Comparison of ENCODE assay signal across 21 cellular contexts in genomic region chr17:67476787-67477335, GRCh38.
DNase-seq lines count a peak whose midpoint lies in the region; ATAC-seq and TF ChIP-seq lines count a peak whose summit lies in the region.
"Had no signal": no experiment of that assay in that cellular context is flagged by ENCODE, and none has a peak within 500 bp of the region (broad histone marks: within the 10 kb centered on the region; RNA-seq: fewer than 3 reads in every experiment).

No MANE protein-coding gene starts in this region.

- no peaks in the 10 kb centered on the region for H3K36me3 ChIP-seq in PC-3 (ENCODE audit: low read depth, low read length)
- H3K36me3 ChIP-seq: esophagus muscularis mucosa, gastroesophageal sphincter, thyroid gland had no signal

- peaks cover 2 to 5% of the 10 kb centered on the region in 2 donors for H3K36me3 Mint-ChIP-seq in activated naive CD4-positive, alpha-beta T cell treated with anti-CD3 and anti-CD28 coated beads, Interleukin-2, amount 50 U/mL, for 72 hours

- peak; percentile 57 for DNase-seq in activated CD8-positive, alpha-beta memory T cell treated with anti-CD3 and anti-CD28 coated beads for 24 hours
- DNase-seq in activated CD8-positive, alpha-beta memory T cell treated with anti-CD3 and anti-CD28 coated beads, Interleukin-2, amount 50 U/mL, for 48 hours: no peak
- DNase-seq in PC-3: no peak
- no peak for DNase-seq in activated naive CD4-positive, alpha-beta T cell treated with anti-CD3 and anti-CD28 coated beads, Interleukin-2, amount 50 U/mL, for 72 hours (ENCODE audit: low spot score in 2 of 2)
- no peak for DNase-seq in NCI-H748 (lab: John Stamatoyannopoulos, UW; ENCODE audit: unreplicated experiment)
- DNase-seq: kidney, NCI-H1417, NCI-H2107, NCI-H524, right cardiac atrium, SK-N-SH, T1000, thyroid gland had no signal

- no peaks in the 10 kb centered on the region for H3K27me3 ChIP-seq in PC-3 (ENCODE audit: low read length)
- H3K27me3 ChIP-seq in layer of hippocampus (ENCODE audit: control insufficient read depth, insufficient read depth, low read length): no peaks in the 10 kb centered on the region
- H3K27me3 ChIP-seq: BLaER1, esophagus muscularis mucosa, gastroesophageal sphincter, thyroid gland had no signal

- H3K9ac ChIP-seq in PC-3 (ENCODE audit: low read length): peak overlapping the region; percentile 44
- H3K9ac ChIP-seq: BLaER1, SK-N-SH had no signal

- H2AFZ ChIP-seq in PC-3 (ENCODE audit: low read length): no peak overlapping the region

- H3K27ac ChIP-seq in PC-3 (ENCODE audit: low read length): peak overlapping the region; percentile 71
- H3K27ac ChIP-seq in layer of hippocampus (ENCODE audit: low read depth, low read length): peak overlapping the region; percentile 75
- H3K27ac ChIP-seq: HL-60 had no signal

- H3F3A ChIP-seq in PC-3 (ENCODE audit: low read length, unreplicated experiment): peaks cover 6% of the 10 kb centered on the region

- no peaks in the 10 kb centered on the region for H3K79me2 ChIP-seq in PC-3 (ENCODE audit: low read length)

- peaks cover 30% of the 10 kb centered on the region for H3K4me1 ChIP-seq in PC-3 (ENCODE audit: insufficient read depth, low read length)

- POLR2A ChIA-PET in PC-3 (lab: Charles Lee; ENCODE audit: unreplicated experiment): interaction anchor here (0.6 kb wide), 1 partner anchor 86 kb away, joined by 5 read pairs; no protein-coding TSS in a partner anchor

- H3K9me3 Mint-ChIP-seq in activated naive CD4-positive, alpha-beta T cell treated with anti-CD3 and anti-CD28 coated beads, Interleukin-2, amount 50 U/mL, for 72 hours: peaks cover 0 to 2% of the 10 kb centered on the region in 2 donors

- no peak overlapping the region for H3K4me3 ChIP-seq in PC-3 (ENCODE audit: low read length)
- H3K4me3 ChIP-seq: BLaER1, esophagus muscularis mucosa, gastroesophageal sphincter, thyroid gland had no signal

- CTCF ChIA-PET in PC-3 (lab: Charles Lee): interaction anchor here (0.6 kb wide), 2 partner anchors 87 to 125 kb away, joined by 3 to 5 read pairs; no protein-coding TSS in a partner anchor

- intact Hi-C loops in PC-3 (cut with micrococcal nuclease): loop anchor here (5.0 kb wide), 1 partner anchor 210 kb away; no protein-coding TSS in a partner anchor

- BruUV-seq in PC-3 (replicated peaks; lab: Mats Ljungman, UMichigan): no TSS peak

- H3K9me3 ChIP-seq in PC-3 (ENCODE audit: low read length): no peaks in the 10 kb centered on the region
- H3K9me3 ChIP-seq: BLaER1, esophagus muscularis mucosa, gastroesophageal sphincter, SK-N-SH, thyroid gland had no signal

- no peaks in the 10 kb centered on the region for H3K9me2 ChIP-seq in PC-3 (replicated peaks; ENCODE audit: low read length)
- H3K9me2 ChIP-seq: SK-N-SH had no signal

- H3K27ac Mint-ChIP-seq in activated naive CD4-positive, alpha-beta T cell treated with anti-CD3 and anti-CD28 coated beads, Interleukin-2, amount 50 U/mL, for 72 hours: peak overlapping the region; percentile 45 to 100
- H3K27ac Mint-ChIP-seq: IgD-negative memory B cell had no signal

- H3K4me2 ChIP-seq in PC-3 (ENCODE audit: low read length): no peak overlapping the region

- H4K20me1 ChIP-seq in PC-3 (ENCODE audit: low read length): no peaks in the 10 kb centered on the region

- TF ChIP-seq CTCF in PC-3 (conservative IDR thresholded peaks at IDR 0.05; ENCODE audit: low read depth, low read length): no peak

- ATAC-seq in PC-3 (no peak), GM18520 (IDR thresholded peaks at IDR 0.05; ENCODE audit: unreplicated experiment) (no peak), HG02973 (IDR thresholded peaks at IDR 0.05; ENCODE audit: unreplicated experiment) (no peak)
- ATAC-seq in activated naive CD4-positive, alpha-beta T cell treated with anti-CD3 and anti-CD28 coated beads, Interleukin-2, amount 50 U/mL, for 72 hours: peak; percentile 19 to 46
- ATAC-seq: gastroesophageal sphincter, right cardiac atrium had no signal

Comparison
In these comparisons a context has a peak if more than half of its experiments do, and no peak if none do; other contexts are left out.
1. ATAC-seq: peak in activated naive CD4-positive, alpha-beta T cell treated with anti-CD3 and anti-CD28 coated beads, Interleukin-2, amount 50 U/mL, for 72 hours (2 of 2); none in PC-3 (single experiment), GM18520 (single experiment) and HG02973 (single experiment).